Comparison of ENCODE assay signal across 11 cellular contexts in the genomic region with DNA sequence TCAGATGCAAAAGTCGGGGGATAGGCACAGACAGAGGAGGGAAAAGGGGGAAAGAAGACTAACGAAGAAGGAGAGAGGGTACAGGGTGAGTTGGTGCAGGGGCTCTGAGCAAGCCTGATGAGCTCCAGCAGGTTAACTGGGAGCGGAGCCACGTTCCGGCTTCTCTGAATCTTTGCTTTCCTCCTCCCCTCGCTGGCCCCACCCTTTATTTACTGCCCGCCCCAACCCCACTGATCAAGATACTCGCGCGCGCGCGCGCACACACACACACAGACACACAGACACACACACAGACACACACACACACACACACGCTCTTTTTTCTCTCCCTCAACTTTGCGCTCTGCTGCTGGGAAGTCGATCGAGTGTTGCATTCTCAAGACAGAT. TPM values are rescaled to one million over a fixed set of nuclear protein-coding genes. Genes with fewer than 3 reads are reported as not detected.
A peak's percentile ranks its signal among the peaks of the same experiment; 100 is the strongest.
DNase-seq lines count a peak whose midpoint lies in the region; ATAC-seq, FAIRE-seq and TF ChIP-seq lines count a peak whose summit lies in the region.
"Had no signal": no experiment of that assay in that cellular context is flagged by ENCODE, and none has a peak within 500 bp of the region (broad histone marks: within the 10 kb centered on the region; RNA-seq: fewer than 3 reads in every experiment).

GRIK1 (minus strand) TSS at position 138 of the 387 bp plus-strand sequence.

- no peaks in the 10 kb centered on the region for H3K9me3 Mint-ChIP-seq in activated naive CD8-positive, alpha-beta T cell (ENCODE audit: low read depth)
- no peaks in the 10 kb centered on the region for H3K9me3 Mint-ChIP-seq in activated naive CD8-positive, alpha-beta T cell treated with anti-CD3 and anti-CD28 coated beads, Interleukin-2, amount 50 U/mL, for 24 hours
- no peaks in the 10 kb centered on the region for H3K9me3 Mint-ChIP-seq in MCF 10A (ENCODE audit: unreplicated experiment)
- peaks cover 0 to 20% (median 6%) of the 10 kb centered on the region in 9 donors for H3K9me3 Mint-ChIP-seq in naive thymus-derived CD8-positive, alpha-beta T cell

- peaks cover 39% of the 10 kb centered on the region for H3K27me3 Mint-ChIP-seq in activated naive CD8-positive, alpha-beta T cell
- H3K27me3 Mint-ChIP-seq in activated naive CD8-positive, alpha-beta T cell treated with anti-CD3 and anti-CD28 coated beads, Interleukin-2, amount 50 U/mL, for 24 hours: peaks cover 34% of the 10 kb centered on the region
- H3K27me3 Mint-ChIP-seq in MCF 10A (ENCODE audit: insufficient read depth, unreplicated experiment): peaks cover 65% of the 10 kb centered on the region
- H3K27me3 Mint-ChIP-seq in naive thymus-derived CD8-positive, alpha-beta T cell: peaks cover 24 to 75% (median 39%) of the 10 kb centered on the region in 5 donors

- H3K9me3 ChIP-seq in keratinocyte (ENCODE audit: control insufficient read depth, low read depth, low read length): no peaks in the 10 kb centered on the region
- H3K9me3 ChIP-seq in tibial nerve: no peaks in the 10 kb centered on the region
- no peaks in the 10 kb centered on the region for H3K9me3 ChIP-seq in PC-9 (ENCODE audit: insufficient read depth, low read depth)

- intact Hi-C loops in MCF 10A (cut with micrococcal nuclease): loop anchor here (5.0 kb wide), 1 partner anchor 252 kb away; no protein-coding TSS in a partner anchor
- intact Hi-C loops in PC-9 (cut with micrococcal nuclease; ENCODE audit: unreplicated experiment): no loop called here

- H3K4me1 Mint-ChIP-seq in activated naive CD8-positive, alpha-beta T cell (ENCODE audit: low read depth): peaks cover 6% of the 10 kb centered on the region
- no peaks in the 10 kb centered on the region for H3K4me1 Mint-ChIP-seq in activated naive CD8-positive, alpha-beta T cell treated with anti-CD3 and anti-CD28 coated beads, Interleukin-2, amount 50 U/mL, for 24 hours
- peaks cover 7% of the 10 kb centered on the region for H3K4me1 Mint-ChIP-seq in MCF 10A (ENCODE audit: insufficient read depth, unreplicated experiment)
- peaks cover 2 to 10% (median 4%) of the 10 kb centered on the region in 4 donors for H3K4me1 Mint-ChIP-seq in naive thymus-derived CD8-positive, alpha-beta T cell
- H3K4me1 Mint-ChIP-seq: natural killer cell had no signal

- no peaks in the 10 kb centered on the region for H3K79me2 ChIP-seq in keratinocyte (ENCODE audit: control insufficient read depth, insufficient read depth, low read length)
- H3K79me2 ChIP-seq in PC-9 (ENCODE audit: low read depth): no peaks in the 10 kb centered on the region

- TF ChIP-seq EP300 in tibial nerve (IDR thresholded peaks at IDR 0.05): no peak

- peaks cover 5% of the 10 kb centered on the region for H3K4me1 ChIP-seq in keratinocyte (ENCODE audit: control insufficient read depth, extremely low read depth, insufficient read depth, low read length)
- H3K4me1 ChIP-seq in tibial nerve: peaks cover 0 to 18% (median 1%) of the 10 kb centered on the region in 4 donors
- no peaks in the 10 kb centered on the region for H3K4me1 ChIP-seq in PC-9 (replicated peaks; ENCODE audit: insufficient read depth)

- no peak within 1 kb of the TSS for H3K27ac ChIP-seq in keratinocyte (ENCODE audit: control insufficient read depth, insufficient read depth, low read length)
- no peak within 1 kb of the TSS for H3K27ac ChIP-seq in tibial nerve
- H3K27ac ChIP-seq in PC-9: no peak within 1 kb of the TSS

- H3K27me3 ChIP-seq in keratinocyte (ENCODE audit: control insufficient read depth, extremely low read depth, insufficient read depth, low read length) (peaks cover 46% of the 10 kb centered on the region), tibial nerve (peaks cover 0 to 33% of the 10 kb centered on the region in 2 donors), PC-9 (ENCODE audit: insufficient read depth, low read depth) (no peaks in the 10 kb centered on the region)

- no peak within 1 kb of the TSS for H3K9ac ChIP-seq in keratinocyte (ENCODE audit: control insufficient read depth, extremely low read depth, insufficient read depth, low read length)

- H3K4me3 ChIP-seq in keratinocyte (ENCODE audit: control insufficient read depth in 2 of 3, extremely low read depth in 1 of 3, insufficient read depth in 2 of 3, low read depth in 1 of 3, low read length in 3 of 3): peak within 1 kb of the TSS in 2 of 3 experiments; percentile 51 to 69
- H3K4me3 ChIP-seq in tibial nerve: peak within 1 kb of the TSS; percentile 6 to 45 (median 14)
- no peak within 1 kb of the TSS for H3K4me3 ChIP-seq in PC-9

- peak within 1 kb of the TSS; percentile 65 for H2AFZ ChIP-seq in keratinocyte (ENCODE audit: control insufficient read depth, low read length)
- no peak within 1 kb of the TSS for H2AFZ ChIP-seq in PC-9

- no peaks in the 10 kb centered on the region for H3K36me3 Mint-ChIP-seq in activated naive CD8-positive, alpha-beta T cell
- H3K36me3 Mint-ChIP-seq in activated naive CD8-positive, alpha-beta T cell treated with anti-CD3 and anti-CD28 coated beads, Interleukin-2, amount 50 U/mL, for 24 hours (ENCODE audit: low read depth): no peaks in the 10 kb centered on the region
- H3K36me3 Mint-ChIP-seq in MCF 10A (ENCODE audit: insufficient read depth, unreplicated experiment): no peaks in the 10 kb centered on the region
- peaks cover 0 to 9% (median 0%) of the 10 kb centered on the region in 3 donors for H3K36me3 Mint-ChIP-seq in naive thymus-derived CD8-positive, alpha-beta T cell
- H3K36me3 Mint-ChIP-seq: CD4-positive, CD25-positive, alpha-beta regulatory T cell had no signal

- dilution Hi-C loops in keratinocyte (cut with MboI; ENCODE audit: extremely low pct_ligation_motif_present, low sequenced_read_pairs): no loop called here

- POLR2A ChIA-PET in MCF 10A (lab: Yijun Ruan, JAX) (no interaction called here), PC-9 (lab: Charles Lee; ENCODE audit: unreplicated experiment) (no interaction called here)
- POLR2A ChIA-PET in naive thymus-derived CD8-positive, alpha-beta T cell (lab: Charles Lee): no interaction called here

- ATAC-seq in activated naive CD8-positive, alpha-beta T cell treated with anti-CD3 and anti-CD28 coated beads, Interleukin-2, amount 50 U/mL, for 24 hours: no peak
- ATAC-seq in naive thymus-derived CD8-positive, alpha-beta T cell: no peak
- ATAC-seq: natural killer cell had no signal

- DNase-seq in activated naive CD8-positive, alpha-beta T cell treated with anti-CD3 and anti-CD28 coated beads, Interleukin-2, amount 50 U/mL, for 24 hours: no peak
- DNase-seq in MCF 10A (ENCODE audit: unreplicated experiment) (no peak), keratinocyte (ENCODE audit: low read depth, low spot score) (no peak), tibial nerve (ENCODE audit: low spot score in 2 of 2) (no peak), ureter (ENCODE audit: low spot score) (no peak), PC-9 (no peak)
- DNase-seq in naive thymus-derived CD8-positive, alpha-beta T cell: no peak
- DNase-seq: CD4-positive, CD25-positive, alpha-beta regulatory T cell; natural killer cell; NCI-H1694 treated with DMSO at 0.1 percent for 48 hours had no signal

- H3K27ac Mint-ChIP-seq in activated naive CD8-positive, alpha-beta T cell: no peak within 1 kb of the TSS
- H3K27ac Mint-ChIP-seq in activated naive CD8-positive, alpha-beta T cell treated with anti-CD3 and anti-CD28 coated beads, Interleukin-2, amount 50 U/mL, for 24 hours: no peak within 1 kb of the TSS
- H3K27ac Mint-ChIP-seq in MCF 10A (ENCODE audit: low read depth, unreplicated experiment): no peak within 1 kb of the TSS
- H3K27ac Mint-ChIP-seq in naive thymus-derived CD8-positive, alpha-beta T cell: no peak within 1 kb of the TSS
- H3K27ac Mint-ChIP-seq: CD4-positive, CD25-positive, alpha-beta regulatory T cell; natural killer cell had no signal

- TF ChIP-seq CTCF in MCF 10A (IDR thresholded peaks at IDR 0.05; ENCODE audit: unreplicated experiment): no peak
- TF ChIP-seq CTCF in keratinocyte (optimal IDR thresholded peaks at IDR 0.05 in 1 of 3, IDR thresholded peaks at IDR 0.05 in 1 of 3, conservative IDR thresholded peaks at IDR 0.05 in 1 of 3; ENCODE audit: extremely low read depth in 1 of 3, insufficient read depth in 2 of 3, low read length in 3 of 3): no peak
- no peak for TF ChIP-seq CTCF in tibial nerve (IDR thresholded peaks at IDR 0.05)
- TF ChIP-seq CTCF in PC-9 (conservative IDR thresholded peaks at IDR 0.05): no peak

- peak within 1 kb of the TSS; percentile 21 for H3K4me3 Mint-ChIP-seq in activated naive CD8-positive, alpha-beta T cell
- no peak within 1 kb of the TSS for H3K4me3 Mint-ChIP-seq in activated naive CD8-positive, alpha-beta T cell treated with anti-CD3 and anti-CD28 coated beads, Interleukin-2, amount 50 U/mL, for 24 hours
- peak within 1 kb of the TSS; percentile 32 for H3K4me3 Mint-ChIP-seq in MCF 10A (ENCODE audit: unreplicated experiment)
- peak within 1 kb of the TSS in 5 of 10 donors; percentile 3 to 59 (median 49) for H3K4me3 Mint-ChIP-seq in naive thymus-derived CD8-positive, alpha-beta T cell
- H3K4me3 Mint-ChIP-seq: natural killer cell had no signal

- no TSS peak for BruUV-seq in MCF 10A (replicated peaks; lab: Mats Ljungman, UMichigan)
- BruUV-seq in PC-9 (replicated peaks; lab: Mats Ljungman, UMichigan): no TSS peak

- no peaks in the 10 kb centered on the region for H3F3A ChIP-seq in PC-9 (ENCODE audit: insufficient read depth, low read depth)

- TF ChIP-seq POLR2A in tibial nerve (IDR thresholded peaks at IDR 0.05): no peak

- no peak for FAIRE-seq in keratinocyte (lab: Jason Lieb, UNC)

- CTCF ChIA-PET in MCF 10A (lab: Yijun Ruan, JAX) (no interaction called here), PC-9 (lab: Charles Lee) (no interaction called here)

- H3K4me2 ChIP-seq in keratinocyte (ENCODE audit: control insufficient read depth, extremely low read depth, insufficient read depth, low read depth, low read length) (peak within 1 kb of the TSS; percentile 78), PC-9 (no peak within 1 kb of the TSS)

- no peaks in the 10 kb centered on the region for H3K9me2 ChIP-seq in PC-9 (ENCODE audit: insufficient read depth)

- H4K20me1 ChIP-seq in keratinocyte (ENCODE audit: control insufficient read depth, extremely low read depth, insufficient read depth, low read length) (no peaks in the 10 kb centered on the region), PC-9 (ENCODE audit: insufficient read depth) (no peaks in the 10 kb centered on the region)

- 2 to 4% methylated on average over 18 of the region's 18 CpGs for whole genome bisulfite sequencing in tibial nerve, 2 donors

- no peaks in the 10 kb centered on the region for H3K36me3 ChIP-seq in keratinocyte (ENCODE audit: control insufficient read depth in 2 of 2, extremely low read depth in 1 of 2, insufficient read depth in 2 of 2, low read length in 2 of 2)
- H3K36me3 ChIP-seq in tibial nerve: no peaks in the 10 kb centered on the region
- no peaks in the 10 kb centered on the region for H3K36me3 ChIP-seq in PC-9 (ENCODE audit: low read depth)

- H3K9me1 ChIP-seq in keratinocyte (ENCODE audit: control insufficient read depth, extremely low read depth, insufficient read depth, low read length): no peaks in the 10 kb centered on the region

RNA-seq across cellular contexts. Expression of gene GRIK1, which starts in this region (rescaled TPM):
- total RNA-seq in MCF 10A (2022): not detected in 2 replicates
- not detected in 3 replicates for polyA plus RNA-seq in keratinocyte
- polyA plus RNA-seq in keratinocyte (2011; ENCODE audit: low read depth): not detected
- not detected in 2 replicates for polyA plus RNA-seq in keratinocyte (2011; cell fraction: cytosol; rRNA removed)
- polyA plus RNA-seq in keratinocyte (2011; cell fraction: nucleus; rRNA removed): not detected in 2 replicates
- polyA plus RNA-seq in keratinocyte (2012; ENCODE audit: low replicate concordance): 0.10 TPM in 1 of 2 replicates, not detected in the other
- polyA minus RNA-seq in keratinocyte: not detected in 3 replicates
- polyA minus RNA-seq in keratinocyte (2011; cell fraction: cytosol; rRNA and poly(A)+ RNA removed): not detected
- not detected in 2 replicates for polyA minus RNA-seq in keratinocyte (2011; cell fraction: nucleus; rRNA and poly(A)+ RNA removed)
- total RNA-seq in tibial nerve: 1 to 10 TPM in 3 of 4 donors, under 1 TPM in 1; 0.44 to 4.1 (median 2.6) TPM
- 0.49 TPM for total RNA-seq in ureter
- total RNA-seq in naive thymus-derived CD8-positive, alpha-beta T cell: not detected
- polyA plus RNA-seq in naive thymus-derived CD8-positive, alpha-beta T cell: under 1 TPM in 1 of 3 donors, not detected in 2; 0.07 TPM
- total RNA-seq in PC-9 (2021): not detected in 2 replicates
- total RNA-seq: CD4-positive, CD25-positive, alpha-beta regulatory T cell; natural killer cell had no signal
